8 cellular contexts compared by ENCODE assay signal in the genomic region with DNA sequence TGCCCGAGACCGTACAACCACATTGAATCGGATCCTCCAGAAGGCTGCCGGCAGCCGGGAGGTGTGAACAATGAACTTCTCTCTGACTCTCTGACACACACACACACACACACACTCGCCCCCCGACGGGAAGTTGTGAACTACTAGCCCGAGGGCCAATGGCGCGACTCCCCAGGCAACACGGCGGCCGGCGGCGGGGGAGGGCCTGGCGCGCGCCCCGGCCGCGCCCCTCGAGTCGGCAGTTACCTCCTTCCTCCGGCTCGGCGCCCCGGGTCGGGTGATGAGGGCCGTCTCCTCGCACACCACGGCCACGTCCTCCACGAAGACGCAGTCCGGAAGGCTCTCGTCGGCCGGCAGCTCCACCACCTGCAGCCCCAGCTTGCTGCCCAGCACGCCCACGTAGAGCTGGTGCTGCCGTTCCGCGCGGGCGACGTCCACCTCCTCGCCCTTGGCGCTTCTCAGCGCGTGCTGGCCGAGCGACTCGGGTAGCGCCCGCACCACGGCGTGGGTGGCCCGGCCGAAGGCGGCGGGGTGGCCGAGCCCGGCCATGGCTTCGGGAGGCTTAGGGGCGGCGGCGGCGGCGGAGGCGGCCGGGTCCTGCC. TPM values are rescaled to one million over a fixed set of nuclear protein-coding genes. Genes with fewer than 3 reads are reported as not detected.
DNase-seq lines count a peak whose midpoint lies in the region; ATAC-seq and TF ChIP-seq lines count a peak whose summit lies in the region.

No MANE protein-coding gene starts in this region.

- H3K79me2 ChIP-seq in osteoblast (ENCODE audit: insufficient read depth, low read length): peaks cover 84% of the 10 kb centered on the region

- peaks cover 22% of the 10 kb centered on the region for H4K20me1 ChIP-seq in osteoblast (ENCODE audit: insufficient read depth, low read length)

- H3K27ac ChIP-seq in AG04450 (ENCODE audit: low read depth, low read length) (peak overlapping the region; percentile 75), osteoblast (ENCODE audit: low read depth, low read length) (peak overlapping the region; percentile 89)

- no peak for DNase-seq in AG04450 (ENCODE audit: low read depth, low spot score)
- DNase-seq in NCI-H510A (lab: John Stamatoyannopoulos, UW): peak; percentile 87
- DNase-seq in activated naive CD8-positive, alpha-beta T cell treated with anti-CD3 and anti-CD28 coated beads, Interleukin-2, amount 10 ng/mL, durations not matched to agents 7 days and 5 days: peak; percentile 57
- peak; percentile 71 for DNase-seq in Right ventricle myocardium superior
- peak; percentile 93 for DNase-seq in osteoblast (ENCODE audit: insufficient read length, low spot score, missing footprints)
- DNase-seq in SHP77 (lab: John Stamatoyannopoulos, UW): no peak

- peaks cover 38% of the 10 kb centered on the region for H3K4me1 ChIP-seq in osteoblast (ENCODE audit: insufficient read depth, low read length)

- H3K9me3 Mint-ChIP-seq in activated naive CD8-positive, alpha-beta T cell treated with anti-CD3 and anti-CD28 coated beads, Interleukin-2, amount 10 ng/mL, durations not matched to agents 7 days and 5 days: no peaks in the 10 kb centered on the region

- POLR2A ChIA-PET in AG04450 (lab: Yijun Ruan, JAX): interaction anchor here (0.5 to 2.0 kb wide), 7 partner anchors 12 to 119 kb away, joined by 3 to 9 read pairs (median 5); a partner anchor contains a TSS
- POLR2A ChIA-PET in activated naive CD8-positive, alpha-beta T cell treated with anti-CD3 and anti-CD28 coated beads, Interleukin-2, amount 10 ng/mL, durations not matched to agents 7 days and 5 days (lab: Charles Lee): no interaction called here

- H3K9me3 ChIP-seq in AG04450 (ENCODE audit: control insufficient read depth, insufficient read depth, low read length) (no peaks in the 10 kb centered on the region; the same call in 1 of the 2 replicates), osteoblast (ENCODE audit: low read depth, low read length) (no peaks in the 10 kb centered on the region)

- ATAC-seq in GM18511 (IDR thresholded peaks at IDR 0.05; ENCODE audit: unreplicated experiment) (peak; percentile 66), HG03045 (IDR thresholded peaks at IDR 0.05; ENCODE audit: unreplicated experiment) (peak; percentile 51), Right ventricle myocardium superior (ENCODE audit: poor library complexity) (peak; percentile 84)
- ATAC-seq in activated naive CD8-positive, alpha-beta T cell treated with anti-CD3 and anti-CD28 coated beads, Interleukin-2, amount 10 ng/mL, durations not matched to agents 7 days and 5 days (ENCODE audit: low read depth): peak; percentile 74

- H3K27ac Mint-ChIP-seq in activated naive CD8-positive, alpha-beta T cell treated with anti-CD3 and anti-CD28 coated beads, Interleukin-2, amount 10 ng/mL, durations not matched to agents 7 days and 5 days: no peak overlapping the region

- H3K4me1 Mint-ChIP-seq in activated naive CD8-positive, alpha-beta T cell treated with anti-CD3 and anti-CD28 coated beads, Interleukin-2, amount 10 ng/mL, durations not matched to agents 7 days and 5 days: peaks cover 2% of the 10 kb centered on the region

- peak overlapping the region; percentile 71 for H3K4me3 Mint-ChIP-seq in activated naive CD8-positive, alpha-beta T cell treated with anti-CD3 and anti-CD28 coated beads, Interleukin-2, amount 10 ng/mL, durations not matched to agents 7 days and 5 days

- peak overlapping the region; percentile 83 for H3K4me2 ChIP-seq in osteoblast (ENCODE audit: insufficient read depth, low read length)

- intact Hi-C loops in Right ventricle myocardium superior (cut with DNase I): loop anchor here (5.0 kb wide), 1 partner anchor 38 kb away; no protein-coding TSS in a partner anchor

- CTCF ChIA-PET in AG04450 (lab: Charles Lee): interaction anchor here (0.6 to 2.8 kb wide), 3 partner anchors 121 to 448 kb away, joined by 4 to 21 read pairs (median 9); no protein-coding TSS in a partner anchor

- H3K36me3 Mint-ChIP-seq in activated naive CD8-positive, alpha-beta T cell treated with anti-CD3 and anti-CD28 coated beads, Interleukin-2, amount 10 ng/mL, durations not matched to agents 7 days and 5 days: no peaks in the 10 kb centered on the region

- H3K36me3 ChIP-seq in osteoblast (ENCODE audit: insufficient read depth, low read length): peaks cover 7% of the 10 kb centered on the region

- TF ChIP-seq CTCF in AG04450 (IDR thresholded peaks at IDR 0.05; ENCODE audit: low read depth, low read length) (no peak), osteoblast (IDR thresholded peaks at IDR 0.05; ENCODE audit: extremely low read depth, low read depth, low read length) (no peak)

- H3K4me3 ChIP-seq in AG04450 (ENCODE audit: low read depth, low read length) (peak overlapping the region; percentile 82), osteoblast (ENCODE audit: insufficient read depth, low read length) (peak overlapping the region; percentile 85)

- no peak overlapping the region for H2AFZ ChIP-seq in osteoblast (ENCODE audit: low read length)

- peaks cover 58% of the 10 kb centered on the region for H3K27me3 Mint-ChIP-seq in activated naive CD8-positive, alpha-beta T cell treated with anti-CD3 and anti-CD28 coated beads, Interleukin-2, amount 10 ng/mL, durations not matched to agents 7 days and 5 days

- H3K27me3 ChIP-seq in AG04450 (ENCODE audit: control insufficient read depth, insufficient read depth, low read length) (no peaks in the 10 kb centered on the region), osteoblast (ENCODE audit: insufficient read depth, low read length) (no peaks in the 10 kb centered on the region)

RNA-seq across cellular contexts. Expression of a gene that starts 0.4 kb away (rescaled TPM):
- 83.7 and 102 TPM in 2 replicates for polyA plus RNA-seq in AG04450 (2011; rRNA removed)
- 67.6 and 85.8 TPM in 2 replicates for polyA minus RNA-seq in AG04450 (2011; rRNA and poly(A)+ RNA removed)
- not detected for total RNA-seq in activated naive CD8-positive, alpha-beta T cell treated with anti-CD3 and anti-CD28 coated beads, Interleukin-2, amount 10 ng/mL, durations not matched to agents 7 days and 5 days
- 3.5 TPM for total RNA-seq in Right ventricle myocardium superior
- total RNA-seq in osteoblast: 89.0 and 89.6 TPM in 2 replicates

Comparison
In these comparisons a context has a peak if more than half of its experiments do, and no peak if none do; other contexts are left out.
1. DNase-seq: peak in NCI-H510A (single experiment), activated naive CD8-positive, alpha-beta T cell treated with anti-CD3 and anti-CD28 coated beads, Interleukin-2, amount 10 ng/mL, durations not matched to agents 7 days and 5 days (single experiment), Right ventricle myocardium superior (single experiment) and osteoblast (single experiment); none in AG04450 (single experiment) and SHP77 (0 of 2).
2. RNA of a gene that starts 0.4 kb away (total RNA-seq): 89.0 to 89.6 TPM in osteoblast; 3.5 TPM in Right ventricle myocardium superior (single experiment) and not detected in activated naive CD8-positive, alpha-beta T cell treated with anti-CD3 and anti-CD28 coated beads, Interleukin-2, amount 10 ng/mL, durations not matched to agents 7 days and 5 days; every median in the first group is over 10 times any median in the second.
3. Peak in every context shown above with its lines, with median percentiles within 50 percentile points of each other: ATAC-seq.